20 cellular contexts compared by ENCODE assay signal in genomic region chr9:94948567-94949235, GRCh38.
DNase-seq lines count a peak whose midpoint lies in the region; ATAC-seq and TF ChIP-seq lines count a peak whose summit lies in the region.
"Had no signal": no experiment of that assay in that cellular context is flagged by ENCODE, and none has a peak within 500 bp of the region (broad histone marks: within the 10 kb centered on the region; RNA-seq: fewer than 3 reads in every experiment).

No MANE protein-coding gene starts in this region.

- TF ChIP-seq CTCF in epithelial cell of esophagus (IDR thresholded peaks at IDR 0.05; ENCODE audit: insufficient read depth, low read depth, low read length, missing control alignments) (no peak), nephron progenitor cell (IDR thresholded peaks at IDR 0.05) (no peak), tibial artery (IDR thresholded peaks at IDR 0.05) (no peak), Peyer's patch (IDR thresholded peaks at IDR 0.05) (no peak)

- H3K4me3 ChIP-seq in epithelial cell of esophagus (ENCODE audit: low read length): no peak overlapping the region
- H3K4me3 ChIP-seq in tibial artery: no peak overlapping the region
- no peak overlapping the region for H3K4me3 ChIP-seq in Peyer's patch
- H3K4me3 ChIP-seq: GM12878, ovary, tibial nerve had no signal

- H3K4me3 Mint-ChIP-seq in nephron progenitor cell: no peak overlapping the region
- H3K4me3 Mint-ChIP-seq: activated naive CD8-positive, alpha-beta T cell; CD4-positive, alpha-beta memory T cell had no signal

- H3K27me3 ChIP-seq in tibial artery: no peaks in the 10 kb centered on the region
- H3K27me3 ChIP-seq in Peyer's patch: no peaks in the 10 kb centered on the region
- H3K27me3 ChIP-seq: ovary, tibial nerve had no signal

- H3K27me3 Mint-ChIP-seq in nephron progenitor cell (ENCODE audit: low read depth, poor library complexity): peaks cover 6% of the 10 kb centered on the region
- H3K27me3 Mint-ChIP-seq: activated naive CD8-positive, alpha-beta T cell; CD4-positive, alpha-beta memory T cell had no signal

- peaks cover 19% of the 10 kb centered on the region for H3K36me3 Mint-ChIP-seq in nephron progenitor cell (ENCODE audit: low read depth)
- H3K36me3 Mint-ChIP-seq: CD4-positive, alpha-beta memory T cell had no signal

- ATAC-seq in HG02798 (IDR thresholded peaks at IDR 0.05; ENCODE audit: poor library complexity, unreplicated experiment): no peak
- ATAC-seq: GM12878 had no signal

- peaks cover 0 to 76% (median 43%) of the 10 kb centered on the region in 4 donors for H3K4me1 ChIP-seq in tibial artery
- peaks cover 0 to 29% (median 3%) of the 10 kb centered on the region in 4 donors for H3K4me1 ChIP-seq in Peyer's patch

- no peaks in the 10 kb centered on the region for H3K36me3 ChIP-seq in tibial artery
- no peaks in the 10 kb centered on the region for H3K36me3 ChIP-seq in Peyer's patch
- H3K36me3 ChIP-seq: ovary, tibial nerve had no signal

- H3K9me3 Mint-ChIP-seq in nephron progenitor cell: no peaks in the 10 kb centered on the region
- H3K9me3 Mint-ChIP-seq: CD4-positive, alpha-beta memory T cell had no signal

- intact Hi-C loops in tibial artery (cut with DNase I; ENCODE audit: low total_unique reads): loop anchor here (10.0 kb wide), 1 partner anchor 64 kb away; no protein-coding TSS in a partner anchor

- peak; percentile 5 for DNase-seq in NCI-H446 treated with DMSO at 0.1 percent for 48 hours (lab: John Stamatoyannopoulos, UW)
- no peak for DNase-seq in NCI-H446 (lab: John Stamatoyannopoulos, UW)
- DNase-seq in epithelial cell of esophagus (ENCODE audit: low read depth): peak; percentile 65
- DNase-seq in nephron progenitor cell: no peak
- no peak for DNase-seq in tibial artery
- DNase-seq in Peyer's patch: no peak
- DNase-seq in H4 (ENCODE audit: low spot score): no peak
- DNase-seq: activated T-cell treated with anti-CD3 and anti-CD28 coated beads for 4 hours; CD4-positive, alpha-beta memory T cell; cortex of kidney; NCI-H2029; ovary; stimulated activated CD4-positive, alpha-beta T cell treated with anti-CD3 and anti-CD28 coated beads, Interleukin-15, amount 100 ng/mL, for 24 hours; T-helper 1 cell had no signal

- H3K4me1 Mint-ChIP-seq in nephron progenitor cell: peaks cover 62% of the 10 kb centered on the region

- H3K27ac ChIP-seq in tibial artery (peak overlapping the region; percentile 38 to 69), Peyer's patch (no peak overlapping the region)
- H3K27ac ChIP-seq: 22Rv1, RWPE1 had no signal

- no peak for TF ChIP-seq POLR2A in Peyer's patch (IDR thresholded peaks at IDR 0.05)

- no peaks in the 10 kb centered on the region for H3K9me3 ChIP-seq in tibial artery
- H3K9me3 ChIP-seq in Peyer's patch: no peaks in the 10 kb centered on the region
- H3K9me3 ChIP-seq: ovary, tibial nerve had no signal

- peak overlapping the region; percentile 3 for H3K27ac Mint-ChIP-seq in nephron progenitor cell
- H3K27ac Mint-ChIP-seq: activated naive CD8-positive, alpha-beta T cell; CD4-positive, alpha-beta memory T cell had no signal

Comparison
In these comparisons a context has a peak if more than half of its experiments do, and no peak if none do; other contexts are left out.
1. DNase-seq: peak in NCI-H446 treated with DMSO at 0.1 percent for 48 hours (single experiment) and epithelial cell of esophagus (single experiment); none in NCI-H446 (0 of 2), nephron progenitor cell (single experiment), tibial artery (0 of 2), Peyer's patch (0 of 3) and H4 (single experiment).
2. H3K27ac ChIP-seq: peak in tibial artery (2 of 2); none in Peyer's patch (0 of 4).